1 cellular context compared by ENCODE assay signal in the genomic region with DNA sequence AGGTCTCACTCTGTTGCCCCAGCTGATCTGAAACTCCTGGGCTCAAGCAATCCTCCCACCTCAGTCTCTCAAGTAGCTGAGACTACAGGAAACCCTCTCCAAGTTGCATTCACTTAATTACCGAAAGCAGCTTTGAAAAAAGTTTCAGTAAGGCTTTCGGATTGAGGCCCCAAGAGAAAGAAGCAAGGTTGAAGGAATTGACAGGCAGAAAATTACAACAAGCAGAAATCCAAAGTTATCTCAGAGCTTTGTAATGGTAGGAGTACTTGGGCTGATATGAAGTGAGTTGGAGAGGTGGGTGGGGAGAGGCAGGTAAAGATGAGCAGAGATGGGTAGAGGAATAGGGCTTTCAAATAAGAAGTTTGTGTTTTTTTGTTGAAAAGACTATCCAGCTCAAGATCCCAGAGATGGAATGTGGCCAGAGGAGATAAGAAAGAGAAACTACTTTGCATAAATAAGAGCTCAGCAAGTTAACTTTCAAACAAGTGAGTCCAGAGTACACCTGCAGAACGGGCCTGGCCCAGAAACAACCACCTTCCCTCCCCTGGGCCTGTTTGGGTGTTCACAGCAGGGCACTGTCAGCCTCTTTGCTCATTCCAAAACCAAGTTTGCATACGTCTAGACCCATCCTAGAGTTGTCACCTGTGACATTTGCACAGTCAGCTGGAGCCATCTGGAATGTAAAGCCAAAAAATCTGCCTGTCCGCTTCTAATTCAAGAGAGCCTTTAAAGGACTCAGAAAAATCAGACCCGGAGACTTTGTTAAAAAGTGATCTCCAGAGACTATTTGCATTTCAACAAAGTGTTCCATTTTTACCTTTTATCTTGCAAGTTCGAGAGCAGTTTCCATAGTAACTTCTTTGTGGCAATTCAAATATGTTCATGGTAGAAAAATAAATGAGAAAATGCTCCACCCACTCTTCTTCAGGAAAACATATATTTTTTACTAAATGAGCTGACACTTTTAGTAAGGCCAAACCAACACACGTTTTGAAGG.
TF ChIP-seq lines count a peak whose summit lies in the region.

No MANE protein-coding gene starts in this region.

TF ChIP-seq in GM12878, 131 proteins besides CTCF, POLR2A, EP300 and RAD21 (continued from another document and continues in another):
- TF ChIP-seq, protein P1, sequence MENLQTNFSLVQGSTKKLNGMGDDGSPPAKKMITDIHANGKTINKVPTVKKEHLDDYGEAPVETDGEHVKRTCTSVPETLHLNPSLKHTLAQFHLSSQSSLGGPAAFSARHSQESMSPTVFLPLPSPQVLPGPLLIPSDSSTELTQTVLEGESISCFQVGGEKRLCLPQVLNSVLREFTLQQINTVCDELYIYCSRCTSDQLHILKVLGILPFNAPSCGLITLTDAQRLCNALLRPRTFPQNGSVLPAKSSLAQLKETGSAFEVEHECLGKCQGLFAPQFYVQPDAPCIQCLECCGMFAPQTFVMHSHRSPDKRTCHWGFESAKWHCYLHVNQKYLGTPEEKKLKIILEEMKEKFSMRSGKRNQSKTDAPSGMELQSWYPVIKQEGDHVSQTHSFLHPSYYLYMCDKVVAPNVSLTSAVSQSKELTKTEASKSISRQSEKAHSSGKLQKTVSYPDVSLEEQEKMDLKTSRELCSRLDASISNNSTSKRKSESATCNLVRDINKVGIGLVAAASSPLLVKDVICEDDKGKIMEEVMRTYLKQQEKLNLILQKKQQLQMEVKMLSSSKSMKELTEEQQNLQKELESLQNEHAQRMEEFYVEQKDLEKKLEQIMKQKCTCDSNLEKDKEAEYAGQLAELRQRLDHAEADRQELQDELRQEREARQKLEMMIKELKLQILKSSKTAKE (IDR thresholded peaks at IDR 0.05; ENCODE audit: low read depth, poor library complexity, severe bottlenecking) = peak; percentile 93
- peak in 1 of 2 experiments; percentile 61; a peak in 2 of 4 replicates for TF ChIP-seq ETV6 (conservative IDR thresholded peaks at IDR 0.05 in 1 of 2, IDR thresholded peaks at IDR 0.05 in 1 of 2; ENCODE audit: borderline replicate concordance in 1 of 2, low read depth in 1 of 2)
- peak; percentile 77 for TF ChIP-seq RUNX3 (IDR thresholded peaks at IDR 0.05; ENCODE audit: low read length)
- TF ChIP-seq, protein P2, sequence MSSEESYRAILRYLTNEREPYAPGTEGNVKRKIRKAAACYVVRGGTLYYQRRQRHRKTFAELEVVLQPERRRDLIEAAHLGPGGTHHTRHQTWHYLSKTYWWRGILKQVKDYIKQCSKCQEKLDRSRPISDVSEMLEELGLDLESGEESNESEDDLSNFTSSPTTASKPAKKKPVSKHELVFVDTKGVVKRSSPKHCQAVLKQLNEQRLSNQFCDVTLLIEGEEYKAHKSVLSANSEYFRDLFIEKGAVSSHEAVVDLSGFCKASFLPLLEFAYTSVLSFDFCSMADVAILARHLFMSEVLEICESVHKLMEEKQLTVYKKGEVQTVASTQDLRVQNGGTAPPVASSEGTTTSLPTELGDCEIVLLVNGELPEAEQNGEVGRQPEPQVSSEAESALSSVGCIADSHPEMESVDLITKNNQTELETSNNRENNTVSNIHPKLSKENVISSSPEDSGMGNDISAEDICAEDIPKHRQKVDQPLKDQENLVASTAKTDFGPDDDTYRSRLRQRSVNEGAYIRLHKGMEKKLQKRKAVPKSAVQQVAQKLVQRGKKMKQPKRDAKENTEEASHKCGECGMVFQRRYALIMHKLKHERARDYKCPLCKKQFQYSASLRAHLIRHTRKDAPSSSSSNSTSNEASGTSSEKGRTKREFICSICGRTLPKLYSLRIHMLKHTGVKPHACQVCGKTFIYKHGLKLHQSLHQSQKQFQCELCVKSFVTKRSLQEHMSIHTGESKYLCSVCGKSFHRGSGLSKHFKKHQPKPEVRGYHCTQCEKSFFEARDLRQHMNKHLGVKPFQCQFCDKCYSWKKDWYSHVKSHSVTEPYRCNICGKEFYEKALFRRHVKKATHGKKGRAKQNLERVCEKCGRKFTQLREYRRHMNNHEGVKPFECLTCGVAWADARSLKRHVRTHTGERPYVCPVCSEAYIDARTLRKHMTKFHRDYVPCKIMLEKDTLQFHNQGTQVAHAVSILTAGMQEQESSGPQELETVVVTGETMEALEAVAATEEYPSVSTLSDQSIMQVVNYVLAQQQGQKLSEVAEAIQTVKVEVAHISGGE (CRISPR knock-in tag; IDR thresholded peaks at IDR 0.05) = no peak
- peak; percentile 32; the same call in 1 of the 2 replicates for TF ChIP-seq MXI1 (IDR thresholded peaks at IDR 0.05; ENCODE audit: low read depth, low read length)
- TF ChIP-seq CBX5 (IDR thresholded peaks at IDR 0.05; ENCODE audit: low read depth) = 0 out of 2 replicates have a peak, but pooled peaks have one; percentile 16
- 0 out of 2 replicates have a peak, but pooled peaks have one; percentile 30 for TF ChIP-seq HDAC2 (IDR thresholded peaks at IDR 0.05)
- peak; percentile 83 to 88 for TF ChIP-seq BHLHE40 (IDR thresholded peaks at IDR 0.05; ENCODE audit: borderline replicate concordance in 1 of 2, low read depth in 2 of 2, low read length in 1 of 2)
- peak; percentile 29; the same call in 1 of the 2 replicates for TF ChIP-seq GABPA (IDR thresholded peaks at IDR 0.05; ENCODE audit: low read depth)
- TF ChIP-seq ZNF274 (IDR thresholded peaks at IDR 0.05; ENCODE audit: insufficient read depth, insufficient read length) = no peak
- TF ChIP-seq BCL11A (IDR thresholded peaks at IDR 0.05; ENCODE audit: low read depth, low read length) = peak; percentile 91
- TF ChIP-seq, protein P3, sequence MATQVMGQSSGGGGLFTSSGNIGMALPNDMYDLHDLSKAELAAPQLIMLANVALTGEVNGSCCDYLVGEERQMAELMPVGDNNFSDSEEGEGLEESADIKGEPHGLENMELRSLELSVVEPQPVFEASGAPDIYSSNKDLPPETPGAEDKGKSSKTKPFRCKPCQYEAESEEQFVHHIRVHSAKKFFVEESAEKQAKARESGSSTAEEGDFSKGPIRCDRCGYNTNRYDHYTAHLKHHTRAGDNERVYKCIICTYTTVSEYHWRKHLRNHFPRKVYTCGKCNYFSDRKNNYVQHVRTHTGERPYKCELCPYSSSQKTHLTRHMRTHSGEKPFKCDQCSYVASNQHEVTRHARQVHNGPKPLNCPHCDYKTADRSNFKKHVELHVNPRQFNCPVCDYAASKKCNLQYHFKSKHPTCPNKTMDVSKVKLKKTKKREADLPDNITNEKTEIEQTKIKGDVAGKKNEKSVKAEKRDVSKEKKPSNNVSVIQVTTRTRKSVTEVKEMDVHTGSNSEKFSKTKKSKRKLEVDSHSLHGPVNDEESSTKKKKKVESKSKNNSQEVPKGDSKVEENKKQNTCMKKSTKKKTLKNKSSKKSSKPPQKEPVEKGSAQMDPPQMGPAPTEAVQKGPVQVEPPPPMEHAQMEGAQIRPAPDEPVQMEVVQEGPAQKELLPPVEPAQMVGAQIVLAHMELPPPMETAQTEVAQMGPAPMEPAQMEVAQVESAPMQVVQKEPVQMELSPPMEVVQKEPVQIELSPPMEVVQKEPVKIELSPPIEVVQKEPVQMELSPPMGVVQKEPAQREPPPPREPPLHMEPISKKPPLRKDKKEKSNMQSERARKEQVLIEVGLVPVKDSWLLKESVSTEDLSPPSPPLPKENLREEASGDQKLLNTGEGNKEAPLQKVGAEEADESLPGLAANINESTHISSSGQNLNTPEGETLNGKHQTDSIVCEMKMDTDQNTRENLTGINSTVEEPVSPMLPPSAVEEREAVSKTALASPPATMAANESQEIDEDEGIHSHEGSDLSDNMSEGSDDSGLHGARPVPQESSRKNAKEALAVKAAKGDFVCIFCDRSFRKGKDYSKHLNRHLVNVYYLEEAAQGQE (IDR thresholded peaks at IDR 0.05; ENCODE audit: low read depth, low read length) = no peak
- TF ChIP-seq, protein P4, sequence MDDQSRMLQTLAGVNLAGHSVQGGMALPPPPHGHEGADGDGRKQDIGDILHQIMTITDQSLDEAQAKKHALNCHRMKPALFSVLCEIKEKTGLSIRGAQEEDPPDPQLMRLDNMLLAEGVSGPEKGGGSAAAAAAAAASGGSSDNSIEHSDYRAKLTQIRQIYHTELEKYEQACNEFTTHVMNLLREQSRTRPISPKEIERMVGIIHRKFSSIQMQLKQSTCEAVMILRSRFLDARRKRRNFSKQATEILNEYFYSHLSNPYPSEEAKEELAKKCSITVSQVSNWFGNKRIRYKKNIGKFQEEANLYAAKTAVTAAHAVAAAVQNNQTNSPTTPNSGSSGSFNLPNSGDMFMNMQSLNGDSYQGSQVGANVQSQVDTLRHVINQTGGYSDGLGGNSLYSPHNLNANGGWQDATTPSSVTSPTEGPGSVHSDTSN (IDR thresholded peaks at IDR 0.05; ENCODE audit: insufficient replicate concordance, low read depth, low read length) = peak; percentile 50
- TF ChIP-seq YY1 (IDR thresholded peaks at IDR 0.05; ENCODE audit: low read depth, low read length) = peak; percentile 7; the same call in 1 of the 2 replicates
- no peak for TF ChIP-seq TAF1 (IDR thresholded peaks at IDR 0.05; ENCODE audit: borderline replicate concordance, low read depth, low read length)
- 0 out of 2 replicates have a peak, but pooled peaks have one; percentile 64 for TF ChIP-seq KDM1A (IDR thresholded peaks at IDR 0.05; ENCODE audit: borderline replicate concordance)
- TF ChIP-seq, protein P5, sequence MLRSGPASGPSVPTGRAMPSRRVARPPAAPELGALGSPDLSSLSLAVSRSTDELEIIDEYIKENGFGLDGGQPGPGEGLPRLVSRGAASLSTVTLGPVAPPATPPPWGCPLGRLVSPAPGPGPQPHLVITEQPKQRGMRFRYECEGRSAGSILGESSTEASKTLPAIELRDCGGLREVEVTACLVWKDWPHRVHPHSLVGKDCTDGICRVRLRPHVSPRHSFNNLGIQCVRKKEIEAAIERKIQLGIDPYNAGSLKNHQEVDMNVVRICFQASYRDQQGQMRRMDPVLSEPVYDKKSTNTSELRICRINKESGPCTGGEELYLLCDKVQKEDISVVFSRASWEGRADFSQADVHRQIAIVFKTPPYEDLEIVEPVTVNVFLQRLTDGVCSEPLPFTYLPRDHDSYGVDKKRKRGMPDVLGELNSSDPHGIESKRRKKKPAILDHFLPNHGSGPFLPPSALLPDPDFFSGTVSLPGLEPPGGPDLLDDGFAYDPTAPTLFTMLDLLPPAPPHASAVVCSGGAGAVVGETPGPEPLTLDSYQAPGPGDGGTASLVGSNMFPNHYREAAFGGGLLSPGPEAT (IDR thresholded peaks at IDR 0.05; ENCODE audit: low read depth) = peak; percentile 88
- peak; percentile 88 for TF ChIP-seq IKZF1 (conservative IDR thresholded peaks at IDR 0.05)
- peak; percentile 39 for TF ChIP-seq ATF7 (IDR thresholded peaks at IDR 0.05; ENCODE audit: low read depth)
- peak; percentile 55; the same call in 1 of the 2 replicates for TF ChIP-seq PML (IDR thresholded peaks at IDR 0.05; ENCODE audit: low read length)
- TF ChIP-seq ZNF207 (IDR thresholded peaks at IDR 0.05; ENCODE audit: borderline replicate concordance) = no peak
- TF ChIP-seq, protein P6, sequence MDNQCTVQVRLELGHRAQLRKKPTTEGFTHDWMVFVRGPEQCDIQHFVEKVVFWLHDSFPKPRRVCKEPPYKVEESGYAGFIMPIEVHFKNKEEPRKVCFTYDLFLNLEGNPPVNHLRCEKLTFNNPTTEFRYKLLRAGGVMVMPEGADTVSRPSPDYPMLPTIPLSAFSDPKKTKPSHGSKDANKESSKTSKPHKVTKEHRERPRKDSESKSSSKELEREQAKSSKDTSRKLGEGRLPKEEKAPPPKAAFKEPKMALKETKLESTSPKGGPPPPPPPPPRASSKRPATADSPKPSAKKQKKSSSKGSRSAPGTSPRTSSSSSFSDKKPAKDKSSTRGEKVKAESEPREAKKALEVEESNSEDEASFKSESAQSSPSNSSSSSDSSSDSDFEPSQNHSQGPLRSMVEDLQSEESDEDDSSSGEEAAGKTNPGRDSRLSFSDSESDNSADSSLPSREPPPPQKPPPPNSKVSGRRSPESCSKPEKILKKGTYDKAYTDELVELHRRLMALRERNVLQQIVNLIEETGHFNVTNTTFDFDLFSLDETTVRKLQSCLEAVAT (IDR thresholded peaks at IDR 0.05) = peak; percentile 61; the same call in 1 of the 2 replicates
- TF ChIP-seq JUND (IDR thresholded peaks at IDR 0.05; ENCODE audit: low read depth, low read length) = peak; percentile 60; the same call in 1 of the 2 replicates
- TF ChIP-seq, protein P7, sequence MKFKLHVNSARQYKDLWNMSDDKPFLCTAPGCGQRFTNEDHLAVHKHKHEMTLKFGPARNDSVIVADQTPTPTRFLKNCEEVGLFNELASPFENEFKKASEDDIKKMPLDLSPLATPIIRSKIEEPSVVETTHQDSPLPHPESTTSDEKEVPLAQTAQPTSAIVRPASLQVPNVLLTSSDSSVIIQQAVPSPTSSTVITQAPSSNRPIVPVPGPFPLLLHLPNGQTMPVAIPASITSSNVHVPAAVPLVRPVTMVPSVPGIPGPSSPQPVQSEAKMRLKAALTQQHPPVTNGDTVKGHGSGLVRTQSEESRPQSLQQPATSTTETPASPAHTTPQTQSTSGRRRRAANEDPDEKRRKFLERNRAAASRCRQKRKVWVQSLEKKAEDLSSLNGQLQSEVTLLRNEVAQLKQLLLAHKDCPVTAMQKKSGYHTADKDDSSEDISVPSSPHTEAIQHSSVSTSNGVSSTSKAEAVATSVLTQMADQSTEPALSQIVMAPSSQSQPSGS (IDR thresholded peaks at IDR 0.05; ENCODE audit: low read length) = peak; percentile 90
- TF ChIP-seq SP1 (IDR thresholded peaks at IDR 0.05; ENCODE audit: low read depth, low read length) = peak; percentile 45
- TF ChIP-seq, protein P8, sequence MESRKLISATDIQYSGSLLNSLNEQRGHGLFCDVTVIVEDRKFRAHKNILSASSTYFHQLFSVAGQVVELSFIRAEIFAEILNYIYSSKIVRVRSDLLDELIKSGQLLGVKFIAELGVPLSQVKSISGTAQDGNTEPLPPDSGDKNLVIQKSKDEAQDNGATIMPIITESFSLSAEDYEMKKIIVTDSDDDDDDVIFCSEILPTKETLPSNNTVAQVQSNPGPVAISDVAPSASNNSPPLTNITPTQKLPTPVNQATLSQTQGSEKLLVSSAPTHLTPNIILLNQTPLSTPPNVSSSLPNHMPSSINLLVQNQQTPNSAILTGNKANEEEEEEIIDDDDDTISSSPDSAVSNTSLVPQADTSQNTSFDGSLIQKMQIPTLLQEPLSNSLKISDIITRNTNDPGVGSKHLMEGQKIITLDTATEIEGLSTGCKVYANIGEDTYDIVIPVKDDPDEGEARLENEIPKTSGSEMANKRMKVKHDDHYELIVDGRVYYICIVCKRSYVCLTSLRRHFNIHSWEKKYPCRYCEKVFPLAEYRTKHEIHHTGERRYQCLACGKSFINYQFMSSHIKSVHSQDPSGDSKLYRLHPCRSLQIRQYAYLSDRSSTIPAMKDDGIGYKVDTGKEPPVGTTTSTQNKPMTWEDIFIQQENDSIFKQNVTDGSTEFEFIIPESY (IDR thresholded peaks at IDR 0.05) = no peak
- TF ChIP-seq MEF2B (IDR thresholded peaks at IDR 0.05; ENCODE audit: partially characterized antibody, poor library complexity, severe bottlenecking) = peak; percentile 70
- TF ChIP-seq POU2F2 (IDR thresholded peaks at IDR 0.05; ENCODE audit: borderline replicate concordance, low read depth, low read length) = peak; percentile 98
- TF ChIP-seq SUZ12 (IDR thresholded peaks at IDR 0.05; ENCODE audit: unreplicated experiment) = no peak
- peak; percentile 55 for TF ChIP-seq SMAD1 (IDR thresholded peaks at IDR 0.05; ENCODE audit: low read depth, partially characterized antibody)
- peak; percentile 93 for TF ChIP-seq FOXM1 (IDR thresholded peaks at IDR 0.05; ENCODE audit: low read depth, low read length)
- TF ChIP-seq POLR2AphosphoS2 (IDR thresholded peaks at IDR 0.05; ENCODE audit: low read depth, low read length) = no peak
- peak; percentile 85 for TF ChIP-seq IRF4 (IDR thresholded peaks at IDR 0.05; ENCODE audit: low read depth, low read length)
